Comparison of ENCODE assay signal across 8 cellular contexts in the genomic region with DNA sequence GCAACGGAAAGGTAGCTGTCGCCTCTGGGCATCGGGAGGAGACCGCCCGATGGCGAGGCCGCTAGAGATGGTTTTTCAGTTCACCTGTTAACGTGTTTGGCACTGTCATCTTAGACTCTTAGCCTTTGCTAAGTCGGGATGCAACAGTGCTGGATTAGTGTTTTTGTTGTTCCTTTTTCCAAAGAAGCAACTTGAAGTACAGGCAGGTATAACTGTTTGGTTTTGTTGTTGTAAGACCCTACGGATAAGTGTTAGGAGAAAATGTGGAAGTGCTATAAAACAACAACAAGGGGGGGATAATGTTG. TPM values are rescaled to one million over a fixed set of nuclear protein-coding genes. Genes with fewer than 3 reads are reported as not detected.
A peak's percentile ranks its signal among the peaks of the same experiment; 100 is the strongest.
DNase-seq lines count a peak whose midpoint lies in the region; ATAC-seq, FAIRE-seq and TF ChIP-seq lines count a peak whose summit lies in the region.

No MANE protein-coding gene starts in this region.

- H2AK5ac ChIP-seq in H1 (ENCODE audit: low read depth, low read length): no peak overlapping the region

- H3K27ac Mint-ChIP-seq in activated naive CD4-positive, alpha-beta T cell treated with anti-CD3 and anti-CD28 coated beads for 36 hours: peak overlapping the region; percentile 98
- peak overlapping the region; percentile 96 to 100 (median 98) for H3K27ac Mint-ChIP-seq in nephron

- no peak for TF ChIP-seq EP300 in H1 (IDR thresholded peaks at IDR 0.05; ENCODE audit: borderline replicate concordance in 1 of 2, low read depth in 2 of 2, low read length in 2 of 2)

- peaks cover 33% of the 10 kb centered on the region for H3K4me1 Mint-ChIP-seq in activated naive CD4-positive, alpha-beta T cell treated with anti-CD3 and anti-CD28 coated beads for 36 hours (ENCODE audit: low read depth)
- peaks cover 28% of the 10 kb centered on the region for H3K4me1 Mint-ChIP-seq in nephron

- no peak for TF ChIP-seq POLR2A in H1 (IDR thresholded peaks at IDR 0.05; ENCODE audit: control extremely low read depth in 1 of 2, low read depth in 2 of 2, low read length in 2 of 2)

- H2BK120ac ChIP-seq in H1 (replicated peaks; ENCODE audit: low read depth, low read length): no peak overlapping the region

- H3K79me1 ChIP-seq in H1 (ENCODE audit: low read depth, low read length): no peaks in the 10 kb centered on the region

- DNase-seq in activated naive CD4-positive, alpha-beta T cell treated with anti-CD3 and anti-CD28 coated beads for 36 hours: no peak
- DNase-seq in activated naive CD4-positive, alpha-beta T cell (lab: John Stamatoyannopoulos, UW): no peak
- DNase-seq in PC-3 (peak; percentile 14), H1 (ENCODE audit: low read depth in 1 of 2, low spot score in 2 of 2) (no peak), NCI-H2227 (lab: John Stamatoyannopoulos, UW; ENCODE audit: unreplicated experiment) (no peak), SW480 (ENCODE audit: low spot score) (no peak)

- H3K9ac ChIP-seq in PC-3 (ENCODE audit: low read length): peak overlapping the region; percentile 76
- peak overlapping the region; percentile 63 to 88 (median 71) for H3K9ac ChIP-seq in H1 (replicated peaks in 1 of 4; ENCODE audit: extremely low read depth in 1 of 4, low read depth in 3 of 4, low read length in 3 of 4)

- ATAC-seq in HG02678 (IDR thresholded peaks at IDR 0.05; ENCODE audit: unreplicated experiment) (peak; percentile 16), PC-3 (peak; percentile 30)

- H3K27me3 Mint-ChIP-seq in activated naive CD4-positive, alpha-beta T cell treated with anti-CD3 and anti-CD28 coated beads for 36 hours (ENCODE audit: low read depth): no peaks in the 10 kb centered on the region
- H3K27me3 Mint-ChIP-seq in nephron (ENCODE audit: low read depth): no peaks in the 10 kb centered on the region

- CTCF ChIA-PET in activated naive CD4-positive, alpha-beta T cell treated with anti-CD3 and anti-CD28 coated beads for 36 hours (lab: Charles Lee): no interaction called here
- CTCF ChIA-PET in PC-3 (lab: Charles Lee): no interaction called here
- CTCF ChIA-PET in H1 (lab: Charles Lee; ENCODE audit: partially characterized antibody): interaction anchor here (1.4 kb wide), 1 partner anchor 347 kb away, joined by 3 read pairs; no protein-coding TSS in a partner anchor

- no peak overlapping the region for H3K56ac ChIP-seq in H1 (replicated peaks; ENCODE audit: insufficient read length, low read depth, low read length)

- H3K36me3 ChIP-seq in PC-3 (ENCODE audit: low read depth, low read length): no peaks in the 10 kb centered on the region
- H3K36me3 ChIP-seq in H1 (ENCODE audit: control insufficient read depth in 2 of 4, insufficient read depth in 4 of 4, low read length in 3 of 4): no peaks in the 10 kb centered on the region

- no peak overlapping the region for H2BK15ac ChIP-seq in H1 (ENCODE audit: low read length)

- intact Hi-C loops in activated naive CD4-positive, alpha-beta T cell treated with anti-CD3 and anti-CD28 coated beads for 36 hours (cut with micrococcal nuclease): loop anchor here (5.0 kb wide), 1 partner anchor 1469 kb away; no protein-coding TSS in a partner anchor
- intact Hi-C loops in PC-3 (cut with micrococcal nuclease): no loop called here

- no peak for TF ChIP-seq CTCF in PC-3 (conservative IDR thresholded peaks at IDR 0.05; ENCODE audit: low read depth, low read length)
- TF ChIP-seq CTCF in H1 (IDR thresholded peaks at IDR 0.05; ENCODE audit: control extremely low read depth in 1 of 3, insufficient read depth in 1 of 3, low read depth in 1 of 3, low read length in 3 of 3): no peak
- TF ChIP-seq CTCF in nephron (IDR thresholded peaks at IDR 0.05; ENCODE audit: unreplicated experiment in 3 of 3): no peak

- H3K4me2 ChIP-seq in PC-3 (ENCODE audit: low read length) (peak overlapping the region; percentile 81), H1 (ENCODE audit: insufficient read depth in 1 of 2, low read depth in 2 of 2, low read length in 2 of 2) (peak overlapping the region; percentile 87 to 97)

- H3K4me3 Mint-ChIP-seq in activated naive CD4-positive, alpha-beta T cell treated with anti-CD3 and anti-CD28 coated beads for 36 hours: peak overlapping the region; percentile 96
- peak overlapping the region; percentile 96 to 100 (median 98) for H3K4me3 Mint-ChIP-seq in nephron

- H3K18ac ChIP-seq in H1 (ENCODE audit: extremely low read depth, low read length): peak overlapping the region; percentile 65; the same call in 1 of the 2 replicates

- 21% methylated on average over 10 of the region's 10 CpGs; no CpG with 5 or more reads in 1 of the 2 experiments for WGBS in H1 (ENCODE audit: extremely low coverage in 1 of 2, insufficient coverage in 1 of 2, insufficient read length in 1 of 2, insufficient replicate concordance in 2 of 2, low coverage in 1 of 2, low lambda C conversion rate in 2 of 2, missing lambda C conversion rate in 1 of 2), 2 experiments

- peak overlapping the region; percentile 72; the same call in 1 of the 2 replicates for H3K27ac ChIP-seq in PC-3 (ENCODE audit: low read length)
- H3K27ac ChIP-seq in H1 (ENCODE audit: low read depth, low read length): peak overlapping the region; percentile 83

- H3K23ac ChIP-seq in H1 (ENCODE audit: insufficient read length): no peak overlapping the region

- peaks cover 8% of the 10 kb centered on the region; the same call in 1 of the 2 replicates for H3K4me1 ChIP-seq in PC-3 (ENCODE audit: insufficient read depth, low read length)
- no peaks in the 10 kb centered on the region; a peak in 1 of 7 replicates for H3K4me1 ChIP-seq in H1 (replicated peaks in 1 of 4; ENCODE audit: control insufficient read depth in 3 of 4, insufficient read depth in 4 of 4, low read length in 3 of 4)

- peak overlapping the region; percentile 87; the same call in 1 of the 2 replicates for H4K8ac ChIP-seq in H1 (ENCODE audit: extremely low read depth, insufficient read depth, low read length)

- H3K27me3 ChIP-seq in PC-3 (ENCODE audit: low read length): no peaks in the 10 kb centered on the region
- no peaks in the 10 kb centered on the region for H3K27me3 ChIP-seq in H1 (replicated peaks in 1 of 4; ENCODE audit: control insufficient read depth in 3 of 4, extremely low read depth in 1 of 4, insufficient read depth in 3 of 4, low read length in 3 of 4)

- H4K20me1 ChIP-seq in PC-3 (ENCODE audit: low read length) (no peaks in the 10 kb centered on the region), H1 (replicated peaks in 1 of 2; ENCODE audit: control insufficient read depth in 1 of 2, insufficient read depth in 2 of 2, low read length in 2 of 2) (no peaks in the 10 kb centered on the region)

- no peak overlapping the region for H2BK20ac ChIP-seq in H1 (ENCODE audit: low read length)

- FAIRE-seq in H1 (lab: Jason Lieb, UNC): no peak

- H2BK5ac ChIP-seq in H1 (ENCODE audit: low read depth, low read length): peak overlapping the region; percentile 76

- H2AFZ ChIP-seq in PC-3 (ENCODE audit: low read length): peak overlapping the region; percentile 96
- H2AFZ ChIP-seq in H1 (ENCODE audit: low read length): peak overlapping the region; percentile 100

- peaks cover 15% of the 10 kb centered on the region for H3K36me3 Mint-ChIP-seq in activated naive CD4-positive, alpha-beta T cell treated with anti-CD3 and anti-CD28 coated beads for 36 hours (ENCODE audit: low read depth)
- peaks cover 8% of the 10 kb centered on the region for H3K36me3 Mint-ChIP-seq in nephron (ENCODE audit: low read depth)

- H3K79me2 ChIP-seq in PC-3 (ENCODE audit: low read length) (peaks cover 11% of the 10 kb centered on the region), H1 (ENCODE audit: control insufficient read depth in 1 of 2, insufficient read depth in 2 of 2, low read length in 2 of 2) (peaks cover 0 to 37% of the 10 kb centered on the region in 2 experiments; a peak in 2 of 4 replicates)

- no peaks in the 10 kb centered on the region for H3K9me3 ChIP-seq in PC-3 (ENCODE audit: low read length)
- H3K9me3 ChIP-seq in H1 (ENCODE audit: insufficient read depth in 2 of 2, low read depth in 1 of 2, low read length in 1 of 2): no peaks in the 10 kb centered on the region

- H3F3A ChIP-seq in PC-3 (ENCODE audit: low read length, unreplicated experiment): no peaks in the 10 kb centered on the region

- BruUV-seq in PC-3 (replicated peaks; lab: Mats Ljungman, UMichigan): TSS peak; percentile 75

- peak overlapping the region; percentile 4 for H4K5ac ChIP-seq in H1 (ENCODE audit: insufficient read length, low read depth, low read length)

- peaks cover 5% of the 10 kb centered on the region for H3K23me2 ChIP-seq in H1 (ENCODE audit: low read depth, low read length)

- H3K9me3 Mint-ChIP-seq in activated naive CD4-positive, alpha-beta T cell treated with anti-CD3 and anti-CD28 coated beads for 36 hours: no peaks in the 10 kb centered on the region
- no peaks in the 10 kb centered on the region for H3K9me3 Mint-ChIP-seq in nephron

- peak overlapping the region; percentile 96 for H3K4me3 ChIP-seq in PC-3 (ENCODE audit: low read length)
- H3K4me3 ChIP-seq in H1 (ENCODE audit: extremely low read depth in 1 of 4, insufficient read depth in 2 of 4, low read depth in 3 of 4, low read length in 4 of 4): peak overlapping the region; percentile 76 to 89 (median 82)

- no peak overlapping the region for H3K14ac ChIP-seq in H1 (ENCODE audit: insufficient read length)

- POLR2A ChIA-PET in PC-3 (lab: Charles Lee; ENCODE audit: unreplicated experiment) (no interaction called here), H1 (lab: Charles Lee; ENCODE audit: partially characterized antibody) (interaction anchor here (0.6 kb wide), 1 partner anchor 289 kb away, joined by 3 read pairs; no protein-coding TSS in a partner anchor)

- H2BK12ac ChIP-seq in H1 (ENCODE audit: low read depth, low read length): peak overlapping the region; percentile 86

- no peak overlapping the region for H4K91ac ChIP-seq in H1 (replicated peaks; ENCODE audit: insufficient read length, low read length)

- H3K9me2 ChIP-seq in PC-3 (replicated peaks; ENCODE audit: low read length): no peaks in the 10 kb centered on the region

- H3K4ac ChIP-seq in H1 (replicated peaks; ENCODE audit: insufficient read length, low read depth, low read length): peak overlapping the region; percentile 2

- TF ChIP-seq RAD21 in H1 (IDR thresholded peaks at IDR 0.05 in 1 of 2, conservative IDR thresholded peaks at IDR 0.05 in 1 of 2; ENCODE audit: low read depth in 2 of 2, low read length in 2 of 2): no peak

TF ChIP-seq in H1, 55 proteins besides CTCF, POLR2A, EP300 and RAD21 (continues in another document):
- TF ChIP-seq GTF2F1 (IDR thresholded peaks at IDR 0.05; ENCODE audit: borderline replicate concordance, low read depth, low read length): no peak

RNA-seq across cellular contexts. Expression of a gene that starts 0.7 kb away (rescaled TPM):
- 10 to 100 TPM; 14.0 to 16.0 TPM for total RNA-seq in activated naive CD4-positive, alpha-beta T cell treated with anti-CD3 and anti-CD28 coated beads for 36 hours
- total RNA-seq in PC-3 (2014; rRNA removed): 4.6 and 7.0 TPM in 2 replicates
- 8.4 and 10.4 TPM in 2 replicates for total RNA-seq in H1 (2021; fragmentation: NEBNext Ultra II Directional; extraction: Animal tissue kit (Norgen Biotek cat#: 25700))
- 1.4 and 2.8 TPM in 2 replicates for polyA plus RNA-seq in H1 (2011; rRNA removed)
- polyA plus RNA-seq in H1 (2011; cell fraction: cytosol; rRNA removed): 2.5 TPM
- polyA plus RNA-seq in H1 (2011; cell fraction: nucleus; rRNA removed): 0.78 TPM
- 1.9 to 3.7 TPM (median 2.1 TPM) in 4 replicates for polyA plus RNA-seq in H1 (2012, experiment 1 of 2)
- polyA plus RNA-seq in H1 (2012, experiment 2 of 2): 0.75 TPM
- polyA plus RNA-seq in H1 (2013, experiment 1 of 2): 10.1 TPM
- polyA plus RNA-seq in H1 (2013, experiment 2 of 2): 10.0 TPM
- polyA minus RNA-seq in H1 (2011; rRNA and poly(A)+ RNA removed): 2.3 and 6.4 TPM in 2 replicates
- polyA minus RNA-seq in H1 (2011; cell fraction: cytosol; rRNA and poly(A)+ RNA removed): 2.3 TPM
- polyA minus RNA-seq in H1 (2011; cell fraction: nucleus; rRNA and poly(A)+ RNA removed): 9.5 TPM
